Comparison of ENCODE assay signal across 8 cellular contexts in the genomic region with DNA sequence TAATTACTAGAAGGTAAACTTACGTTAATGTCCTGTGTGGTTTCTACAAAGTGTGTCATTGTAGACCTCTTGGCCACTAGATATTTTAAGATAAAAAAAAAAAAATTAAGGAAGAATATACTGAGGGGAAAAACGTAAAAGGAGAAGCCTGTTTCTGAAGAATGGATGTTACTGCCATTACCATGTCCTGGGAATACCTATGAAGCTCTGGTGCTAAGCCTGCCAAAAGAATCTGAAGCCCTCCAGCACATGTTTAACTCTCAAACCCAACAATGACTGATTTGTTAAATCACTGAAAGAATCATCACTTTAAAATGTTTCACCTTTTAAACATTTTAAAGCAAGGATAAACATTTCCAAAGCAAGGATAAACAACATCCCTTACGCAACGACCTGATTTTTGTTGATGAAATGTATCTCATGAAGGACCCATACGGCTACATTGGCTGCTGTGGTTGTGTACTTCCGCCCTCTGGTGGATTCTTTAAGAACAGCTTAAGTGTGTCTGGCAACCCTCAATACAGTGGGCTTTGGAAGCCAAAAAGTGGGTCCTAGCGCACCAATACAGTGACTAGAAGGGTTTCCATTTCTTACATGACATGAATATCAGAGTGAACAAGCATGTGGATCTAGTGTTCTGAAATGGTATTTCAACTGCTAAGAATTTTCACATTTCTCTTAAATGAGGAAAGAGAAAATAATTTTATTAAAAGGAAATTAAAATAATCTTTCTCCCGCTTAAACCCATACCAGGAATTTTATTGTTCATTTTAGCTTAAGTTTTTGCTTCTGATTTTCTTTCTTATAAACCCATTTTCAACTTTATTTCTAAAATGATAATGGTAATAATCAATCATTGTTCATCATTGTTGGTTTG.
DNase-seq lines count a peak whose midpoint lies in the region; ATAC-seq and TF ChIP-seq lines count a peak whose summit lies in the region.

No MANE protein-coding gene starts in this region.

- in situ Hi-C loops in HAP-1 (cut with MboI; ENCODE audit: low sequenced_read_pairs) = loop anchor here (10.0 kb wide), 1 partner anchor 235 kb away; no protein-coding TSS in a partner anchor

- H3K27ac ChIP-seq in right atrium auricular region = peak overlapping the region in 1 of 2 donors; percentile 45

- peak in 3 of 4 experiments; percentile 1 to 6 (median 1) for DNase-seq in activated CD4-positive, CD25-positive, alpha-beta regulatory T cell (lab: John Stamatoyannopoulos, UW)
- DNase-seq in activated CD4-positive, CD25-positive, alpha-beta regulatory T cell treated with anti-CD3 and anti-CD28 coated beads, Interleukin-2, amount 50 U/mL, for 72 hours = no peak
- peak; percentile 66 to 72 for DNase-seq in HAP-1 (ENCODE audit: low spot score in 2 of 2)
- peak; percentile 77 for DNase-seq in M059J (ENCODE audit: low read depth)
- DNase-seq in SHP77 (lab: John Stamatoyannopoulos, UW) = peak; percentile 85 to 87
- peak in 29 of 56 donors; percentile 5 to 81 (median 26) for DNase-seq in amygdala (lab: John Stamatoyannopoulos, UW)
- DNase-seq in right atrium auricular region (ENCODE audit: low spot score) = peak; percentile 74
- DNase-seq in sciatic nerve (ENCODE audit: low spot score) = no peak

- H3K36me3 ChIP-seq in HAP-1 (replicated peaks) (no peaks in the 10 kb centered on the region), right atrium auricular region (peaks cover 30% of the 10 kb centered on the region)

- no peak overlapping the region for H3K4me3 ChIP-seq in HAP-1
- no peak overlapping the region for H3K4me3 ChIP-seq in right atrium auricular region

- intact Hi-C loops in sciatic nerve (cut with DNase I) = no loop called here

- TF ChIP-seq CTCF in right atrium auricular region (IDR thresholded peaks at IDR 0.05) = peak; percentile 61 to 93

- H3K9me3 ChIP-seq in HAP-1 = no peaks in the 10 kb centered on the region
- H3K9me3 ChIP-seq in right atrium auricular region = no peaks in the 10 kb centered on the region

- peak; percentile 93 for ATAC-seq in sciatic nerve

- H3K27me3 ChIP-seq in HAP-1 (ENCODE audit: low read depth) = no peaks in the 10 kb centered on the region
- no peaks in the 10 kb centered on the region for H3K27me3 ChIP-seq in right atrium auricular region

- peaks cover 2% of the 10 kb centered on the region for H3K4me1 ChIP-seq in HAP-1
- peaks cover 0 to 13% of the 10 kb centered on the region in 2 donors for H3K4me1 ChIP-seq in right atrium auricular region

Comparison
In these comparisons a context has a peak if more than half of its experiments do, and no peak if none do; other contexts are left out.
1. DNase-seq: peak in activated CD4-positive, CD25-positive, alpha-beta regulatory T cell (3 of 4), HAP-1 (2 of 2), M059J (single experiment), SHP77 (2 of 2), amygdala (29 of 56) and right atrium auricular region (single experiment); none in activated CD4-positive, CD25-positive, alpha-beta regulatory T cell treated with anti-CD3 and anti-CD28 coated beads, Interleukin-2, amount 50 U/mL, for 72 hours (single experiment) and sciatic nerve (single experiment).